ENCODE assay signal across 1 cellular context in genomic region chr7:2019693-2020511, GRCh38.
A peak's percentile ranks its signal among the peaks of the same experiment; 100 is the strongest.
TF ChIP-seq lines count a peak whose summit lies in the region.

No MANE protein-coding gene starts in this region.

TF ChIP-seq in K562, 482 proteins besides CTCF, POLR2A, EP300 and RAD21 (continued from another document and continues in another):
- TF ChIP-seq ZNF592 (IDR thresholded peaks at IDR 0.05) (peak; percentile 96), NFIC (IDR thresholded peaks at IDR 0.05) (no peak), RBFOX2 (IDR thresholded peaks at IDR 0.05; ENCODE audit: low read depth, low read length) (peak; percentile 88), RB1 (IDR thresholded peaks at IDR 0.05; ENCODE audit: low read depth) (0 out of 2 replicates have a peak, but pooled peaks have one; percentile 29), PYGO2 (tag; IDR thresholded peaks at IDR 0.05) (no peak), ZNF584 (CRISPR knock-in tag; IDR thresholded peaks at IDR 0.05; ENCODE audit: low read depth) (no peak; the same call in 1 of the 2 replicates), SRSF9 (IDR thresholded peaks at IDR 0.05; ENCODE audit: borderline replicate concordance, low read depth, low read length) (no peak), ZBTB8A (IDR thresholded peaks at IDR 0.05; ENCODE audit: partially characterized antibody) (no peak), ZBTB1 (CRISPR knock-in tag; IDR thresholded peaks at IDR 0.05; ENCODE audit: borderline replicate concordance, low read depth) (peak; percentile 31; the same call in 1 of the 2 replicates), MCM7 (IDR thresholded peaks at IDR 0.05) (no peak), DACH1 (IDR thresholded peaks at IDR 0.05; ENCODE audit: partially characterized antibody) (no peak), NCOA6 (IDR thresholded peaks at IDR 0.05) (no peak), PHB2 (IDR thresholded peaks at IDR 0.05; ENCODE audit: low read depth) (no peak), ETV6 (IDR thresholded peaks at IDR 0.05; ENCODE audit: borderline replicate concordance in 1 of 2, low read depth in 2 of 2, low read length in 1 of 2) (no peak), ETV6 (CRISPR knock-in tag; IDR thresholded peaks at IDR 0.05; ENCODE audit: borderline replicate concordance) (no peak), ZNF280B (CRISPR knock-in tag; IDR thresholded peaks at IDR 0.05) (no peak), CREB5 (CRISPR knock-in tag; IDR thresholded peaks at IDR 0.05) (0 out of 2 replicates have a peak, but pooled peaks have one; percentile 34), ZKSCAN8 (CRISPR knock-in tag; IDR thresholded peaks at IDR 0.05) (peak; percentile 48; the same call in 1 of the 2 replicates), ZNF644 (tag; IDR thresholded peaks at IDR 0.05; ENCODE audit: low read depth) (peak; percentile 70), DIDO1 (tag; IDR thresholded peaks at IDR 0.05; ENCODE audit: low read depth) (no peak), GABPB2 (CRISPR knock-in tag; conservative IDR thresholded peaks at IDR 0.05) (no peak), NR1H2 (CRISPR knock-in tag; IDR thresholded peaks at IDR 0.05) (no peak), ZBTB43 (CRISPR knock-in tag; IDR thresholded peaks at IDR 0.05) (no peak), ZNF318 (IDR thresholded peaks at IDR 0.05; ENCODE audit: borderline replicate concordance in 1 of 2, low read depth in 1 of 2) (peak in 1 of 2 experiments; percentile 86; a peak in 2 of 4 replicates), ZBTB40 (IDR thresholded peaks at IDR 0.05) (no peak), ZBTB40 (CRISPR knock-in tag; IDR thresholded peaks at IDR 0.05) (no peak), PHF8 (IDR thresholded peaks at IDR 0.05; ENCODE audit: borderline replicate concordance, low read length) (peak; percentile 40; the same call in 1 of the 2 replicates)
